In genomic region chr6:31397153-31397499, GRCh38 we compare ENCODE assay signal across 7 cellular contexts. TPM values are rescaled to one million over a fixed set of nuclear protein-coding genes. Genes with fewer than 3 reads are reported as not detected.
DNase-seq lines count a peak whose midpoint lies in the region; ATAC-seq, FAIRE-seq and TF ChIP-seq lines count a peak whose summit lies in the region.
"Not testable (repeated sequence)": the region's sequence is repeated elsewhere in the genome, so short reads cannot be mapped to it uniquely, and the experiment has no call there.

No MANE protein-coding gene starts in this region.

- FAIRE-seq in HepG2 (lab: Jason Lieb, UNC): not testable (repeated sequence)
- peak; percentile 53 for FAIRE-seq in small intestine (lab: Jason Lieb, UNC)

- H3K27me3 ChIP-seq in CD8-positive, alpha-beta T cell (ENCODE audit: insufficient read depth, low read length); RWPE2 (ENCODE audit: insufficient read depth, poor library complexity, severe bottlenecking); colonic mucosa; HepG2 (ENCODE audit: control insufficient read depth in 1 of 2, insufficient read depth in 2 of 2, low read length in 2 of 2); small intestine (ENCODE audit: control insufficient read depth in 2 of 2, insufficient read depth in 2 of 2, low read length in 2 of 2): not testable (repeated sequence)
- H3K27me3 ChIP-seq in HUES6 (ENCODE audit: control insufficient read depth, insufficient read depth, low read length): peaks cover 25% of the 10 kb centered on the region

- not testable (repeated sequence) for ATAC-seq in CD8-positive, alpha-beta T cell; RWPE2 (ENCODE audit: low read depth); activated CD8-positive, alpha-beta memory T cell treated with anti-CD3 and anti-CD28 coated beads, Interleukin-2, amount 10 ng/mL, durations not matched to agents 7 days and 5 days; HepG2

- peaks cover 39% of the 10 kb centered on the region for H3K4me1 Mint-ChIP-seq in CD8-positive, alpha-beta T cell (ENCODE audit: low read depth)
- peaks cover 35% of the 10 kb centered on the region for H3K4me1 Mint-ChIP-seq in activated CD8-positive, alpha-beta memory T cell treated with anti-CD3 and anti-CD28 coated beads, Interleukin-2, amount 10 ng/mL, durations not matched to agents 7 days and 5 days

- peak overlapping the region; percentile 40 for H3K4me2 ChIP-seq in HepG2 (ENCODE audit: low read depth, low read length)

- intact Hi-C loops in CD8-positive, alpha-beta T cell (cut with DNase I, micrococcal nuclease): loop anchor here (1.0 to 5.0 kb wide), 3 partner anchors 44 to 202 kb away; partner anchors contain the start of gene DDX39B (in 1 of the 2)
- intact Hi-C loops in colonic mucosa (cut with DNase I): loop anchor here (2.0 kb wide), 1 partner anchor 44 kb away; no protein-coding TSS in a partner anchor
- intact Hi-C loops in HepG2 (cut with micrococcal nuclease; ENCODE audit: unreplicated experiment): not testable (repeated sequence)

- not testable (repeated sequence) for H3K4me3 ChIP-seq in CD8-positive, alpha-beta T cell (ENCODE audit: low read depth, low read length); RWPE2 (ENCODE audit: severe bottlenecking); colonic mucosa; HepG2 (replicated peaks in 1 of 3; ENCODE audit: insufficient read depth in 1 of 3, low read depth in 2 of 3, low read length in 3 of 3); small intestine (ENCODE audit: low read depth in 1 of 2, low read length in 2 of 2)
- H3K4me3 ChIP-seq in HUES6 (ENCODE audit: low read depth, low read length): peak overlapping the region; percentile 11; the same call in 1 of the 2 replicates

- BruUV-seq in HepG2 (replicated peaks; lab: Mats Ljungman, UMichigan): not testable (repeated sequence)

- not testable (repeated sequence) for H3K9ac ChIP-seq in HUES6 (ENCODE audit: low read length); colonic mucosa (ENCODE audit: low read depth in 2 of 2, low read length in 2 of 2); HepG2 (ENCODE audit: insufficient read depth, low read depth, low read length)

- TF ChIP-seq RAD21 in HepG2 (CRISPR knock-in tag; IDR thresholded peaks at IDR 0.05): not testable (repeated sequence)

- not testable (repeated sequence) for DNase-seq in CD8-positive, alpha-beta T cell; RWPE2 (ENCODE audit: low spot score); activated CD8-positive, alpha-beta memory T cell treated with anti-CD3 and anti-CD28 coated beads, Interleukin-2, amount 10 ng/mL, durations not matched to agents 7 days and 5 days; colonic mucosa; HepG2 (ENCODE audit: low spot score); small intestine

- not testable (repeated sequence) for H3K27me3 Mint-ChIP-seq in CD8-positive, alpha-beta T cell (ENCODE audit: low read depth); activated CD8-positive, alpha-beta memory T cell treated with anti-CD3 and anti-CD28 coated beads, Interleukin-2, amount 10 ng/mL, durations not matched to agents 7 days and 5 days

- not testable (repeated sequence) for H3K9me3 Mint-ChIP-seq in CD8-positive, alpha-beta T cell; activated CD8-positive, alpha-beta memory T cell treated with anti-CD3 and anti-CD28 coated beads, Interleukin-2, amount 10 ng/mL, durations not matched to agents 7 days and 5 days (ENCODE audit: low read depth)

- POLR2A ChIA-PET in CD8-positive, alpha-beta T cell (lab: Charles Lee); HepG2 (lab: Yijun Ruan, JAX): not testable (repeated sequence)

- CTCF ChIA-PET in CD8-positive, alpha-beta T cell (lab: Charles Lee): interaction anchor here (0.9 to 6.4 kb wide), 10 partner anchors 10 to 201 kb away, joined by 3 to 85 read pairs (median 6); no protein-coding TSS in a partner anchor
- CTCF ChIA-PET in activated CD8-positive, alpha-beta memory T cell treated with anti-CD3 and anti-CD28 coated beads, Interleukin-2, amount 10 ng/mL, durations not matched to agents 7 days and 5 days (lab: Charles Lee): interaction anchor here (1.0 to 9.0 kb wide), 11 partner anchors 17 to 311 kb away, joined by 3 to 93 read pairs (median 3); no protein-coding TSS in a partner anchor
- CTCF ChIA-PET in HepG2 (lab: Yijun Ruan, JAX; ENCODE audit: low intra/inter-chr PET ratio, low total read pairs): interaction anchor here (0.6 to 4.9 kb wide), 3 partner anchors 42 to 234 kb away, joined by 3 to 102 read pairs (median 4); no protein-coding TSS in a partner anchor

- H3K36me3 Mint-ChIP-seq in CD8-positive, alpha-beta T cell: peaks cover 22% of the 10 kb centered on the region
- H3K36me3 Mint-ChIP-seq in activated CD8-positive, alpha-beta memory T cell treated with anti-CD3 and anti-CD28 coated beads, Interleukin-2, amount 10 ng/mL, durations not matched to agents 7 days and 5 days: not testable (repeated sequence)

- not testable (repeated sequence) for H4K20me1 ChIP-seq in HepG2 (ENCODE audit: insufficient read depth, low read length)

- not testable (repeated sequence) for H3K27ac Mint-ChIP-seq in CD8-positive, alpha-beta T cell; activated CD8-positive, alpha-beta memory T cell treated with anti-CD3 and anti-CD28 coated beads, Interleukin-2, amount 10 ng/mL, durations not matched to agents 7 days and 5 days

- TF ChIP-seq POLR2A in HepG2 (IDR thresholded peaks at IDR 0.05; ENCODE audit: insufficient read depth in 1 of 2, low read depth in 2 of 2, low read length in 2 of 2): not testable (repeated sequence)

- WGBS in HepG2 (ENCODE audit: low lambda C conversion rate): 28% methylated on average over 8 of the region's 8 CpGs
- WGBS in small intestine, 3 donors: 12 to 23% (median 12%) methylated on average over 8 of the region's 8 CpGs

- not testable (repeated sequence) for H3K9me3 ChIP-seq in CD8-positive, alpha-beta T cell (ENCODE audit: low read length); HUES6 (ENCODE audit: control insufficient read depth, insufficient read depth, low read depth, low read length); RWPE2 (ENCODE audit: severe bottlenecking); colonic mucosa; HepG2 (ENCODE audit: low read length); small intestine (ENCODE audit: control insufficient read depth, low read depth)

- not testable (repeated sequence) for H3K36me3 ChIP-seq in CD8-positive, alpha-beta T cell (ENCODE audit: insufficient read depth, low read length); HUES6 (ENCODE audit: control insufficient read depth, insufficient read depth, low read length); RWPE2 (ENCODE audit: low read depth); colonic mucosa; HepG2 (replicated peaks in 1 of 2; ENCODE audit: control insufficient read depth in 1 of 2, insufficient read depth in 2 of 2, low read length in 2 of 2); small intestine (ENCODE audit: control insufficient read depth in 2 of 2, insufficient read depth in 2 of 2, low read length in 2 of 2)

- H3K27ac ChIP-seq in CD8-positive, alpha-beta T cell (ENCODE audit: low read depth, low read length); HUES6 (ENCODE audit: low read depth, low read length); RWPE2 (ENCODE audit: poor library complexity, severe bottlenecking): not testable (repeated sequence)
- H3K27ac ChIP-seq in colonic mucosa (peak overlapping the region; percentile 9), HepG2 (ENCODE audit: extremely low read length, insufficient read depth, low read length) (peak overlapping the region; percentile 28), small intestine (ENCODE audit: low read depth in 1 of 2, low read length in 1 of 2) (peak overlapping the region in 1 of 2 donors; percentile 12)

- in situ Hi-C loops in HepG2 (cut with HindIII; ENCODE audit: extremely low pct_ligation_motif_present, low pct_unique_long_range_greater_than_20kb): not testable (repeated sequence)

- not testable (repeated sequence) for H2AFZ ChIP-seq in HepG2 (ENCODE audit: low read length)

- TF ChIP-seq CTCF in CD8-positive, alpha-beta T cell (IDR thresholded peaks at IDR 0.05); colonic mucosa (IDR thresholded peaks at IDR 0.05); HepG2 (CRISPR knock-in tag; IDR thresholded peaks at IDR 0.05): not testable (repeated sequence)
- TF ChIP-seq CTCF in RWPE2 (IDR thresholded peaks at IDR 0.05; ENCODE audit: poor library complexity, severe bottlenecking): peak; percentile 60

- not testable (repeated sequence) for TF ChIP-seq EP300 in HepG2 (IDR thresholded peaks at IDR 0.05; ENCODE audit: low read depth in 2 of 2, low read length in 2 of 2); HepG2 (CRISPR knock-in tag; IDR thresholded peaks at IDR 0.05; ENCODE audit: borderline replicate concordance)

- H3K4me3 Mint-ChIP-seq in CD8-positive, alpha-beta T cell: peak overlapping the region; percentile 2
- peak overlapping the region; percentile 8 for H3K4me3 Mint-ChIP-seq in activated CD8-positive, alpha-beta memory T cell treated with anti-CD3 and anti-CD28 coated beads, Interleukin-2, amount 10 ng/mL, durations not matched to agents 7 days and 5 days

- H3K4me1 ChIP-seq in CD8-positive, alpha-beta T cell (ENCODE audit: insufficient read depth, low read length): peaks cover 22% of the 10 kb centered on the region
- H3K4me1 ChIP-seq in HUES6 (ENCODE audit: control insufficient read depth, insufficient read depth, low read length) (peaks cover 17% of the 10 kb centered on the region), RWPE2 (ENCODE audit: insufficient read depth, poor library complexity, severe bottlenecking) (peaks cover 21% of the 10 kb centered on the region), HepG2 (ENCODE audit: insufficient read depth, low read length) (peaks cover 32% of the 10 kb centered on the region)
- not testable (repeated sequence) for H3K4me1 ChIP-seq in colonic mucosa; small intestine (ENCODE audit: control insufficient read depth in 2 of 2, insufficient read depth in 1 of 2, low read depth in 1 of 2, low read length in 1 of 2)

- peaks cover 18% of the 10 kb centered on the region for H3K79me2 ChIP-seq in HepG2 (ENCODE audit: insufficient read depth, low read length)

RNA-seq across cellular contexts. Expression of gene MICA, which starts 6.3 kb away (rescaled TPM):
- 1 to 10 TPM; 5.8 to 6.2 TPM for total RNA-seq in CD8-positive, alpha-beta T cell
- total RNA-seq in activated CD8-positive, alpha-beta memory T cell treated with anti-CD3 and anti-CD28 coated beads, Interleukin-2, amount 10 ng/mL, durations not matched to agents 7 days and 5 days: 10 to 100 TPM; 15.6 to 24.7 TPM
- total RNA-seq in colonic mucosa (10 to 100 TPM; 15.0 to 26.7 TPM), HepG2 (2016; rRNA removed; fragmentation: Illumina TruSeq; extraction: Trizol) (20.5 and 38.1 TPM in 2 replicates)
- total RNA-seq in HepG2 (2016; cell fraction: cytosol; rRNA removed; fragmentation: Illumina TruSeq; extraction: Trizol; ENCODE audit: low read depth): 12.0 and 12.9 TPM in 2 replicates
- 20.8 and 39.1 TPM in 2 replicates for total RNA-seq in HepG2 (2016; cell fraction: insoluble cytoplasmic fraction; rRNA removed; fragmentation: Illumina TruSeq; extraction: Trizol)
- 19.5 and 19.6 TPM in 2 replicates for total RNA-seq in HepG2 (2016; cell fraction: membrane; rRNA removed; fragmentation: Illumina TruSeq; extraction: Trizol)
- 32.4 and 40.0 TPM in 2 replicates for total RNA-seq in HepG2 (2016; cell fraction: nucleus; rRNA removed; fragmentation: Illumina TruSeq; extraction: Trizol)
- polyA plus RNA-seq in HepG2 (2011; rRNA removed) (21.6 and 29.3 TPM in 2 replicates), small intestine (10 to 100 TPM; 12.5 to 28.6 (median 26.2) TPM)
- 28.9 and 34.6 TPM in 2 replicates for polyA plus RNA-seq in HepG2 (2011; cell fraction: cytosol; rRNA removed)
- 28.9 and 39.2 TPM in 2 replicates for polyA plus RNA-seq in HepG2 (2011; cell fraction: nucleus; rRNA removed)
- 19.3 and 38.6 TPM in 2 replicates for polyA plus RNA-seq in HepG2 (2012)
- polyA plus RNA-seq in HepG2 (2016; cell fraction: cytosol; fragmentation: Illumina TruSeq; extraction: Trizol; ENCODE audit: low read depth): 9.5 TPM in 2 replicates
- polyA plus RNA-seq in HepG2 (2016; cell fraction: insoluble cytoplasmic fraction; fragmentation: Illumina TruSeq; extraction: Trizol; ENCODE audit: low read depth): 17.8 and 18.4 TPM in 2 replicates
- 13.7 and 14.7 TPM in 2 replicates for polyA plus RNA-seq in HepG2 (2016; cell fraction: membrane; fragmentation: Illumina TruSeq; extraction: Trizol; ENCODE audit: low read depth)
- 58.2 and 58.4 TPM in 2 replicates for polyA plus RNA-seq in HepG2 (2016; cell fraction: nucleus; fragmentation: Illumina TruSeq; extraction: Trizol; ENCODE audit: insufficient read depth, low read depth)
- polyA minus RNA-seq in HepG2 (2011; rRNA and poly(A)+ RNA removed; ENCODE audit: low replicate concordance): 22.9 and 58.3 TPM in 2 replicates
- 11.5 and 17.3 TPM in 2 replicates for polyA minus RNA-seq in HepG2 (2011; cell fraction: cytosol; rRNA and poly(A)+ RNA removed)
- 10.6 and 18.5 TPM in 2 replicates for polyA minus RNA-seq in HepG2 (2011; cell fraction: nucleus; rRNA and poly(A)+ RNA removed)

RNA-seq across cellular contexts. Expression of gene HLA-B, which starts 40.1 kb away (rescaled TPM):
- over 10,000 TPM in 1 of 2 experiments, 1,000 to 10,000 TPM in 1; 9,693 to 10,002 TPM for total RNA-seq in CD8-positive, alpha-beta T cell
- 1,000 to 10,000 TPM; 4,786 to 5,045 TPM for total RNA-seq in activated CD8-positive, alpha-beta memory T cell treated with anti-CD3 and anti-CD28 coated beads, Interleukin-2, amount 10 ng/mL, durations not matched to agents 7 days and 5 days
- total RNA-seq in colonic mucosa: 1,000 to 10,000 TPM; 1,153 to 3,111 TPM
- total RNA-seq in HepG2 (2016; rRNA removed; fragmentation: Illumina TruSeq; extraction: Trizol): 15.5 and 35.3 TPM in 2 replicates
- 4.5 and 5.9 TPM in 2 replicates for total RNA-seq in HepG2 (2016; cell fraction: cytosol; rRNA removed; fragmentation: Illumina TruSeq; extraction: Trizol; ENCODE audit: low read depth)
- 21.5 and 54.7 TPM in 2 replicates for total RNA-seq in HepG2 (2016; cell fraction: insoluble cytoplasmic fraction; rRNA removed; fragmentation: Illumina TruSeq; extraction: Trizol)
- total RNA-seq in HepG2 (2016; cell fraction: membrane; rRNA removed; fragmentation: Illumina TruSeq; extraction: Trizol): 7.5 and 8.0 TPM in 2 replicates
- total RNA-seq in HepG2 (2016; cell fraction: nucleus; rRNA removed; fragmentation: Illumina TruSeq; extraction: Trizol): 40.3 and 68.5 TPM in 2 replicates
- 88.9 and 228 TPM in 2 replicates for polyA plus RNA-seq in HepG2 (2011; rRNA removed)
- 88.0 and 248 TPM in 2 replicates for polyA plus RNA-seq in HepG2 (2011; cell fraction: cytosol; rRNA removed)
- polyA plus RNA-seq in HepG2 (2011; cell fraction: nucleus; rRNA removed): 72.3 and 226 TPM in 2 replicates
- polyA plus RNA-seq in HepG2 (2012): 132 and 223 TPM in 2 replicates
- 8.8 and 12.2 TPM in 2 replicates for polyA plus RNA-seq in HepG2 (2016; cell fraction: cytosol; fragmentation: Illumina TruSeq; extraction: Trizol; ENCODE audit: low read depth)
- polyA plus RNA-seq in HepG2 (2016; cell fraction: insoluble cytoplasmic fraction; fragmentation: Illumina TruSeq; extraction: Trizol; ENCODE audit: low read depth): 21.0 and 27.1 TPM in 2 replicates
- polyA plus RNA-seq in HepG2 (2016; cell fraction: membrane; fragmentation: Illumina TruSeq; extraction: Trizol; ENCODE audit: low read depth): 7.9 and 9.2 TPM in 2 replicates
- 79.7 and 85.9 TPM in 2 replicates for polyA plus RNA-seq in HepG2 (2016; cell fraction: nucleus; fragmentation: Illumina TruSeq; extraction: Trizol; ENCODE audit: insufficient read depth, low read depth)
- 49.6 and 219 TPM in 2 replicates for polyA minus RNA-seq in HepG2 (2011; rRNA and poly(A)+ RNA removed; ENCODE audit: low replicate concordance)
- polyA minus RNA-seq in HepG2 (2011; cell fraction: cytosol; rRNA and poly(A)+ RNA removed): 19.6 and 37.6 TPM in 2 replicates
- polyA minus RNA-seq in HepG2 (2011; cell fraction: nucleus; rRNA and poly(A)+ RNA removed): 4.6 and 44.0 TPM in 2 replicates
- polyA plus RNA-seq in small intestine: 1,000 to 10,000 TPM in 2 of 3 donors, 100 to 1,000 TPM in 1; 569 to 2,421 (median 1,749) TPM

Comparison
In these comparisons a context has a peak if more than half of its experiments do, and no peak if none do; other contexts are left out.
1. RNA of gene HLA-B, which starts 40.1 kb away (total RNA-seq): 9,693 to 10,002 TPM in CD8-positive, alpha-beta T cell, 4,786 to 5,045 TPM in activated CD8-positive, alpha-beta memory T cell treated with anti-CD3 and anti-CD28 coated beads, Interleukin-2, amount 10 ng/mL, durations not matched to agents 7 days and 5 days and 1,153 to 3,111 TPM in colonic mucosa; 4.5 to 68.5 TPM in HepG2; every median in the first group is over 10 times any median in the second.